ENCODE assay signal across 12 cellular contexts in genomic region chr3:38707730-38708129, GRCh38. TPM values are rescaled to one million over a fixed set of nuclear protein-coding genes. Genes with fewer than 3 reads are reported as not detected.
A peak's percentile ranks its signal among the peaks of the same experiment; 100 is the strongest.
DNase-seq lines count a peak whose midpoint lies in the region; ATAC-seq and TF ChIP-seq lines count a peak whose summit lies in the region.
"Had no signal": no experiment of that assay in that cellular context is flagged by ENCODE, and none has a peak within 500 bp of the region (broad histone marks: within the 10 kb centered on the region; RNA-seq: fewer than 3 reads in every experiment).

No MANE protein-coding gene starts in this region.

- H3K36me3 Mint-ChIP-seq in activated naive CD4-positive, alpha-beta T cell treated with anti-CD3 and anti-CD28 coated beads, Interleukin-2, amount 10 ng/mL, durations not matched to agents 7 days and 5 days: no peaks in the 10 kb centered on the region
- H3K36me3 Mint-ChIP-seq in activated T-cell treated with anti-CD3 and anti-CD28 coated beads, Interleukin-2, amount 50 U/mL, for 4 hours (ENCODE audit: insufficient read depth): no peaks in the 10 kb centered on the region
- H3K36me3 Mint-ChIP-seq: mesothelial cell of epicardium had no signal

- no peak for ATAC-seq in activated T-cell treated with anti-CD3 and anti-CD28 coated beads, Interleukin-2, amount 50 U/mL, for 4 hours
- ATAC-seq: body of pancreas had no signal

- no peaks in the 10 kb centered on the region for H3K36me3 ChIP-seq in H7 (replicated peaks; ENCODE audit: control insufficient read depth, insufficient read depth, low read length)
- H3K36me3 ChIP-seq in WERI-Rb-1: no peaks in the 10 kb centered on the region

- H3K9me3 Mint-ChIP-seq in activated naive CD4-positive, alpha-beta T cell treated with anti-CD3 and anti-CD28 coated beads, Interleukin-2, amount 10 ng/mL, durations not matched to agents 7 days and 5 days: no peaks in the 10 kb centered on the region
- no peaks in the 10 kb centered on the region for H3K9me3 Mint-ChIP-seq in activated T-cell treated with anti-CD3 and anti-CD28 coated beads, Interleukin-2, amount 50 U/mL, for 4 hours
- H3K9me3 Mint-ChIP-seq: mesothelial cell of epicardium had no signal

- H3K27me3 Mint-ChIP-seq in activated naive CD4-positive, alpha-beta T cell treated with anti-CD3 and anti-CD28 coated beads, Interleukin-2, amount 10 ng/mL, durations not matched to agents 7 days and 5 days: peaks cover 39% of the 10 kb centered on the region
- peaks cover 15% of the 10 kb centered on the region for H3K27me3 Mint-ChIP-seq in activated T-cell treated with anti-CD3 and anti-CD28 coated beads, Interleukin-2, amount 50 U/mL, for 4 hours (ENCODE audit: low read depth)

- no peak overlapping the region for H3K27ac ChIP-seq in WERI-Rb-1
- H3K27ac ChIP-seq: body of pancreas had no signal

- no peak overlapping the region for H3K27ac Mint-ChIP-seq in activated naive CD4-positive, alpha-beta T cell treated with anti-CD3 and anti-CD28 coated beads, Interleukin-2, amount 10 ng/mL, durations not matched to agents 7 days and 5 days
- H3K27ac Mint-ChIP-seq: mesothelial cell of epicardium had no signal

- DNase-seq in EH (ENCODE audit: low read depth) (peak; percentile 13), H7 (peak; percentile 42), WERI-Rb-1 (no peak), kidney glomerular epithelial cell (lab: John Stamatoyannopoulos, UW) (peak; percentile 0), SK-N-DZ (ENCODE audit: low spot score) (no peak)
- no peak for DNase-seq in activated naive CD4-positive, alpha-beta T cell treated with anti-CD3 and anti-CD28 coated beads, Interleukin-2, amount 10 ng/mL, durations not matched to agents 7 days and 5 days
- no peak for DNase-seq in activated T-cell treated with anti-CD3 and anti-CD28 coated beads, Interleukin-2, amount 50 U/mL, for 4 hours
- DNase-seq: GF-D8, NCI-H2107, SHP77 treated with DMSO at 0.1 percent for 48 hours had no signal

- no peaks in the 10 kb centered on the region for H3K4me1 Mint-ChIP-seq in activated naive CD4-positive, alpha-beta T cell treated with anti-CD3 and anti-CD28 coated beads, Interleukin-2, amount 10 ng/mL, durations not matched to agents 7 days and 5 days
- no peaks in the 10 kb centered on the region for H3K4me1 Mint-ChIP-seq in activated T-cell treated with anti-CD3 and anti-CD28 coated beads, Interleukin-2, amount 50 U/mL, for 4 hours (ENCODE audit: low read depth)
- H3K4me1 Mint-ChIP-seq: mesothelial cell of epicardium had no signal

- H3K9me3 ChIP-seq in WERI-Rb-1 (ENCODE audit: severe bottlenecking): no peaks in the 10 kb centered on the region
- H3K9me3 ChIP-seq: body of pancreas had no signal

- H3K4me3 Mint-ChIP-seq in activated naive CD4-positive, alpha-beta T cell treated with anti-CD3 and anti-CD28 coated beads, Interleukin-2, amount 10 ng/mL, durations not matched to agents 7 days and 5 days: no peak overlapping the region
- no peak overlapping the region for H3K4me3 Mint-ChIP-seq in activated T-cell treated with anti-CD3 and anti-CD28 coated beads, Interleukin-2, amount 50 U/mL, for 4 hours
- H3K4me3 Mint-ChIP-seq: mesothelial cell of epicardium had no signal

- CTCF ChIA-PET in activated naive CD4-positive, alpha-beta T cell treated with anti-CD3 and anti-CD28 coated beads, Interleukin-2, amount 10 ng/mL, durations not matched to agents 7 days and 5 days (lab: Charles Lee): no interaction called here

- TF ChIP-seq CTCF in WERI-Rb-1 (IDR thresholded peaks at IDR 0.05; ENCODE audit: low read depth, low read length): peak; percentile 57

- no peaks in the 10 kb centered on the region; the same call in 1 of the 2 replicates for H3K27me3 ChIP-seq in H7 (ENCODE audit: control insufficient read depth, insufficient read depth, low read length)
- peaks cover 45% of the 10 kb centered on the region for H3K27me3 ChIP-seq in WERI-Rb-1 (ENCODE audit: insufficient read depth, low read depth, severe bottlenecking)
- H3K27me3 ChIP-seq: body of pancreas had no signal

- H3K4me3 ChIP-seq in H7 (ENCODE audit: insufficient read depth, low read depth, low read length) (no peak overlapping the region), WERI-Rb-1 (ENCODE audit: low read depth, low read length) (no peak overlapping the region)
- H3K4me3 ChIP-seq: body of pancreas had no signal

RNA-seq across cellular contexts. Expression of gene SCN5A, which starts 58.2 kb away (rescaled TPM):
- total RNA-seq in H7 (2014; rRNA removed; shearing (Covaris generic)): 2.9 and 8.1 TPM in 2 replicates
- 3.9 and 4.9 TPM in 2 replicates for polyA plus RNA-seq in SK-N-DZ (2014; cell fraction: cytosol; rRNA removed)
- polyA plus RNA-seq in SK-N-DZ (2014; cell fraction: nucleus; rRNA removed): 7.4 and 9.5 TPM in 2 replicates
- not detected for total RNA-seq in activated T-cell treated with anti-CD3 and anti-CD28 coated beads, Interleukin-2, amount 50 U/mL, for 4 hours

Comparison
In these comparisons a context has a peak if more than half of its experiments do, and no peak if none do; other contexts are left out.
1. DNase-seq: peak in EH (single experiment), H7 (single experiment) and kidney glomerular epithelial cell (single experiment); none in WERI-Rb-1 (single experiment), SK-N-DZ (single experiment), activated naive CD4-positive, alpha-beta T cell treated with anti-CD3 and anti-CD28 coated beads, Interleukin-2, amount 10 ng/mL, durations not matched to agents 7 days and 5 days (single experiment) and activated T-cell treated with anti-CD3 and anti-CD28 coated beads, Interleukin-2, amount 50 U/mL, for 4 hours (single experiment).